In the genomic region with DNA sequence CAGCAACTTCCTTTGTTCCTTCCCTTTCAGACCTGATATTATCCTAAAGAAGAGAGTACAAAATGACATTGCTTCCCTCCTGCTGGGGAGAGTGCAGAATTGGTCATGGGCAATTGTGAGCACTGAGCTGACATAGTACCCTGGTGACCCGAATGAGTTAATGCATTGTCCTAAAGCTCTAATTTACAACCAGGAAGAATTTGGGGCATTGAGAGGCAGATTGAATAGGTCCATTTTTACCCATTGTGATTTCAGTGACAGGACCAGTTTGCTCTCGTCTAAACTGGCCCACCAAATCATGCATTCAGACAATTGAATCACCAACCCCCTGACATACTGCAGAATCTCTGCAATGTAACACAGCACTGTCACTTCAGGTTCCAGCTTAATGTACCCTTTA, we compare ENCODE assay signal across 19 cellular contexts.
"Had no signal": no experiment of that assay in that cellular context is flagged by ENCODE, and none has a peak within 500 bp of the region (broad histone marks: within the 10 kb centered on the region; RNA-seq: fewer than 3 reads in every experiment).

No MANE protein-coding gene starts in this region.

- H3K9me3 Mint-ChIP-seq: activated CD4-positive, alpha-beta T cell treated with anti-CD3 and anti-CD28 coated beads, Interleukin-2, amount 10 ng/mL, durations not matched to agents 7 days and 5 days; activated naive CD4-positive, alpha-beta T cell treated with anti-CD3 and anti-CD28 coated beads, Interleukin-2, amount 10 ng/mL, durations not matched to agents 7 days and 5 days; central memory CD8-positive, alpha-beta T cell; natural killer cell treated with Interleukin-12 subunit alpha and Interleukin-12 subunit beta and Interleukin-15 and Interleukin-18, amount 100 ng/mL, for 72 hours; stimulated activated effector memory CD8-positive, alpha-beta T cell treated with anti-CD3 and anti-CD28 coated beads, Interleukin-12 subunit alpha, Interleukin-12 subunit beta, amount 100 ng/mL, for 72 hours; T-helper 1 cell treated with Interleukin-12 subunit alpha and Interleukin-12 subunit beta and Interleukin-4 antibody, amounts not matched to agents 30 μg/mL and 1 μg/mL, for 36 hours had no signal

- H3K4me1 Mint-ChIP-seq: activated CD4-positive, alpha-beta T cell treated with anti-CD3 and anti-CD28 coated beads, Interleukin-2, amount 10 ng/mL, durations not matched to agents 7 days and 5 days; activated naive CD4-positive, alpha-beta T cell treated with anti-CD3 and anti-CD28 coated beads, Interleukin-2, amount 10 ng/mL, durations not matched to agents 7 days and 5 days; stimulated activated effector memory CD8-positive, alpha-beta T cell treated with anti-CD3 and anti-CD28 coated beads, Interleukin-12 subunit alpha, Interleukin-12 subunit beta, amount 100 ng/mL, for 72 hours had no signal

- H3K27me3 Mint-ChIP-seq: activated CD4-positive, alpha-beta T cell treated with anti-CD3 and anti-CD28 coated beads, Interleukin-2, amount 10 ng/mL, durations not matched to agents 7 days and 5 days; activated naive CD4-positive, alpha-beta T cell treated with anti-CD3 and anti-CD28 coated beads, Interleukin-2, amount 10 ng/mL, durations not matched to agents 7 days and 5 days; central memory CD8-positive, alpha-beta T cell; natural killer cell treated with Interleukin-12 subunit alpha and Interleukin-12 subunit beta and Interleukin-15 and Interleukin-18, amount 100 ng/mL, for 72 hours had no signal

- H3K4me3 Mint-ChIP-seq: activated CD4-positive, alpha-beta T cell treated with anti-CD3 and anti-CD28 coated beads, Interleukin-2, amount 10 ng/mL, durations not matched to agents 7 days and 5 days; activated naive CD4-positive, alpha-beta T cell treated with anti-CD3 and anti-CD28 coated beads, Interleukin-2, amount 10 ng/mL, durations not matched to agents 7 days and 5 days; central memory CD8-positive, alpha-beta T cell; natural killer cell treated with Interleukin-12 subunit alpha and Interleukin-12 subunit beta and Interleukin-15 and Interleukin-18, amount 100 ng/mL, for 72 hours; stimulated activated effector memory CD8-positive, alpha-beta T cell treated with anti-CD3 and anti-CD28 coated beads, Interleukin-12 subunit alpha, Interleukin-12 subunit beta, amount 100 ng/mL, for 72 hours; T-helper 1 cell treated with Interleukin-12 subunit alpha and Interleukin-12 subunit beta and Interleukin-4 antibody, amounts not matched to agents 30 μg/mL and 1 μg/mL, for 36 hours had no signal

- H3K36me3 Mint-ChIP-seq: natural killer cell treated with Interleukin-12 subunit alpha and Interleukin-12 subunit beta and Interleukin-15 and Interleukin-18, amount 100 ng/mL, for 72 hours; stimulated activated effector memory CD8-positive, alpha-beta T cell treated with anti-CD3 and anti-CD28 coated beads, Interleukin-12 subunit alpha, Interleukin-12 subunit beta, amount 100 ng/mL, for 72 hours had no signal

- H3K4me3 ChIP-seq: ascending aorta, esophagus squamous epithelium, stomach, testis, upper lobe of left lung had no signal

- DNase-seq: activated CD4-positive, alpha-beta T cell treated with anti-CD3 and anti-CD28 coated beads, Interleukin-2, amount 10 ng/mL, durations not matched to agents 7 days and 5 days; activated CD8-positive, alpha-beta memory T cell treated with anti-CD3 and anti-CD28 coated beads, Interleukin-2, amount 50 U/mL, for 4 hours; activated effector memory CD4-positive, alpha-beta T cell treated with Interleukin-2 at 50 U/mL for 16 hours; activated naive CD4-positive, alpha-beta T cell treated with anti-CD3 and anti-CD28 coated beads, Interleukin-2, amount 10 ng/mL, durations not matched to agents 7 days and 5 days; activated T-cell treated with anti-CD3 and anti-CD28 coated beads, Interleukin-2, amount 50 U/mL, for 48 hours; effector memory CD4-positive, alpha-beta T cell; esophagus squamous epithelium; left cardiac atrium; stimulated activated CD4-positive, alpha-beta T cell treated with anti-CD3 and anti-CD28 coated beads, Interleukin-4, amount 100 ng/mL, for 24 hours; stomach; testis; upper lobe of left lung had no signal

- H3K36me3 ChIP-seq: ascending aorta, esophagus squamous epithelium, stomach, upper lobe of left lung had no signal

- H3K27ac ChIP-seq: ascending aorta, esophagus squamous epithelium, stomach, testis, upper lobe of left lung had no signal

- H3K4me1 ChIP-seq: ascending aorta, esophagus squamous epithelium, stomach, testis, upper lobe of left lung had no signal

- ATAC-seq: activated CD4-positive, CD25-positive, alpha-beta regulatory T cell treated with anti-CD3 and anti-CD28 coated beads, Interleukin-2, amount 50 U/mL, for 24 hours; left cardiac atrium; natural killer cell treated with Interleukin-12 subunit alpha and Interleukin-12 subunit beta and Interleukin-15 and Interleukin-18, amount 100 ng/mL, for 72 hours; sciatic nerve; stimulated activated effector memory CD8-positive, alpha-beta T cell treated with anti-CD3 and anti-CD28 coated beads, Interleukin-12 subunit alpha, Interleukin-12 subunit beta, amount 100 ng/mL, for 72 hours had no signal

- H3K9me3 ChIP-seq: ascending aorta, esophagus squamous epithelium, stomach, testis, upper lobe of left lung had no signal

- H3K27ac Mint-ChIP-seq: activated CD4-positive, alpha-beta T cell treated with anti-CD3 and anti-CD28 coated beads, Interleukin-2, amount 10 ng/mL, durations not matched to agents 7 days and 5 days; activated naive CD4-positive, alpha-beta T cell treated with anti-CD3 and anti-CD28 coated beads, Interleukin-2, amount 10 ng/mL, durations not matched to agents 7 days and 5 days; natural killer cell treated with Interleukin-12 subunit alpha and Interleukin-12 subunit beta and Interleukin-15 and Interleukin-18, amount 100 ng/mL, for 72 hours; stimulated activated effector memory CD8-positive, alpha-beta T cell treated with anti-CD3 and anti-CD28 coated beads, Interleukin-12 subunit alpha, Interleukin-12 subunit beta, amount 100 ng/mL, for 72 hours; T-helper 1 cell treated with Interleukin-12 subunit alpha and Interleukin-12 subunit beta and Interleukin-4 antibody, amounts not matched to agents 30 μg/mL and 1 μg/mL, for 36 hours had no signal

- H3K27me3 ChIP-seq: ascending aorta, esophagus squamous epithelium, stomach, testis, upper lobe of left lung had no signal
